10 cellular contexts compared by ENCODE assay signal in the genomic region with DNA sequence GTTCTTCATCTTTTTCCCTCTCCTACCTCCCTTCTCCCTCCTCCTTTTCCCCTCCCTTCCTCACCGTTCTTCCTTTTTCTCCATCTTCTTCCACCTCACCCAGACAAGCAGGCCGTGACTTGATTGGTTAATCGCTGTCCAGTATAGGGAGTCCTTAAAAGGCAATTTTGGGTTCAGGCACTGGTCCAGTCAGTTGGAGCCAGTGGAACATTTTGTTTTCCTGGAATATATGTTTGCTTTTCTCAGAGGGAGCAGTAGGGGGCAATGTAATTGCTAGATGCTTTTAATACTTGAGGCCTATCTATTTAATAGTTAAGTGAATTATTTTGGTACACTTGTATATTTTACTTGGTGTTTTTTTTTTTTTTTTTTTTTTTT. TPM values are rescaled to one million over a fixed set of nuclear protein-coding genes. Genes with fewer than 3 reads are reported as not detected.
DNase-seq lines count a peak whose midpoint lies in the region; ATAC-seq, FAIRE-seq and TF ChIP-seq lines count a peak whose summit lies in the region.
"Had no signal": no experiment of that assay in that cellular context is flagged by ENCODE, and none has a peak within 500 bp of the region (broad histone marks: within the 10 kb centered on the region; RNA-seq: fewer than 3 reads in every experiment).

No MANE protein-coding gene starts in this region.

- peaks cover 29% of the 10 kb centered on the region for H3K36me3 ChIP-seq in DOHH2 (ENCODE audit: control insufficient read depth, low read length)
- 0 out of 3 replicates have a peak, but pooled peaks cover 2% of the 10 kb centered on the region for H3K36me3 ChIP-seq in K562 (ENCODE audit: control insufficient read depth, insufficient read depth, low read length)
- peaks cover 44% of the 10 kb centered on the region for H3K36me3 ChIP-seq in lower lobe of right lung
- no peaks in the 10 kb centered on the region for H3K36me3 ChIP-seq in testis (ENCODE audit: low read depth, missing control alignments)

- DNase-seq in LNCaP clone FGC (ENCODE audit: low read depth) (peak; percentile 79), K562 (ENCODE audit: extremely low read depth in 1 of 4, low spot score in 3 of 4) (no peak), iris pigment epithelial cell (ENCODE audit: low read depth) (peak; percentile 23), lower lobe of right lung (no peak), testis (no peak)
- DNase-seq in stimulated activated CD4-positive, alpha-beta T cell treated with anti-CD3 and anti-CD28 coated beads, Interleukin-2, amount 100 ng/mL, for 24 hours: no peak
- DNase-seq: NCI-H187, right cardiac atrium had no signal

- no peak overlapping the region for H3K4me2 ChIP-seq in DOHH2 (ENCODE audit: low read length)
- H3K4me2 ChIP-seq in K562 (ENCODE audit: insufficient read depth, low read length): no peak overlapping the region

- H3K4me3 ChIP-seq in DOHH2 (ENCODE audit: low read length): no peak overlapping the region
- no peak overlapping the region for H3K4me3 ChIP-seq in LNCaP clone FGC (ENCODE audit: low read depth, low read length)
- H3K4me3 ChIP-seq in K562: no peak overlapping the region
- H3K4me3 ChIP-seq in lower lobe of right lung: no peak overlapping the region
- no peak overlapping the region for H3K4me3 ChIP-seq in testis

- no peaks in the 10 kb centered on the region for H3K9me2 ChIP-seq in DOHH2 (replicated peaks; ENCODE audit: control insufficient read depth, low read length)

- intact Hi-C loops in K562 (cut with micrococcal nuclease): no loop called here
- intact Hi-C loops in lower lobe of right lung (cut with DNase I): no loop called here
- intact Hi-C loops in testis (cut with DNase I; ENCODE audit: low total_unique reads): no loop called here

- TF ChIP-seq RAD21 in K562 (CRISPR knock-in tag; conservative IDR thresholded peaks at IDR 0.05 in 1 of 2, IDR thresholded peaks at IDR 0.05 in 1 of 2): no peak

- no peaks in the 10 kb centered on the region for H3F3A ChIP-seq in DOHH2 (ENCODE audit: control insufficient read depth, insufficient read depth)

- FAIRE-seq in K562 (lab: Jason Lieb, UNC): no peak

- POLR2A ChIA-PET in K562 (lab: Yijun Ruan, JAX): no interaction called here

- H4K20me1 ChIP-seq in DOHH2 (ENCODE audit: control insufficient read depth, insufficient read depth, low read depth, low read length): no peaks in the 10 kb centered on the region
- no peaks in the 10 kb centered on the region for H4K20me1 ChIP-seq in K562 (replicated peaks; ENCODE audit: control insufficient read depth, insufficient read depth, low read length)

- H3K9me1 ChIP-seq in K562 (ENCODE audit: control insufficient read depth, insufficient read depth, low read length): no peaks in the 10 kb centered on the region

- ATAC-seq in K562 (no peak), lower lobe of right lung (no peak), HG02588 (IDR thresholded peaks at IDR 0.05; ENCODE audit: unreplicated experiment) (no peak)
- ATAC-seq: right cardiac atrium had no signal

- no peaks in the 10 kb centered on the region for H3K4me1 ChIP-seq in DOHH2 (ENCODE audit: control insufficient read depth, low read length)
- H3K4me1 ChIP-seq in K562 (replicated peaks in 1 of 2; ENCODE audit: control insufficient read depth in 2 of 2, insufficient read depth in 2 of 2, low read length in 2 of 2): no peaks in the 10 kb centered on the region
- peaks cover 8% of the 10 kb centered on the region for H3K4me1 ChIP-seq in lower lobe of right lung
- no peaks in the 10 kb centered on the region for H3K4me1 ChIP-seq in testis

- CTCF ChIA-PET in K562 (lab: Yijun Ruan, JAX; ENCODE audit: low intra/inter-chr PET ratio): interaction anchor here (0.6 kb wide), 1 partner anchor 163 kb away, joined by 5 read pairs; the partner anchor contains the start of gene MRO

- H3K79me2 ChIP-seq in DOHH2 (ENCODE audit: control insufficient read depth, low read length) (peaks cover 5% of the 10 kb centered on the region), K562 (ENCODE audit: control insufficient read depth, insufficient read depth, low read length) (no peaks in the 10 kb centered on the region)

- H2AFZ ChIP-seq in K562 (ENCODE audit: low read depth, low read length): no peak overlapping the region

- 88% methylated on average over 2 of the region's 3 CpGs for WGBS in K562 (ENCODE audit: insufficient coverage, low coverage, missing lambda C conversion rate)
- WGBS in testis, 2 donors: 95 to 96% methylated on average over 3 of the region's 3 CpGs

- no peak overlapping the region for H3K27ac ChIP-seq in DOHH2 (ENCODE audit: low read depth, low read length)
- H3K27ac ChIP-seq in K562 (ENCODE audit: extremely low read depth, low read depth, low read length): no peak overlapping the region
- H3K27ac ChIP-seq in lower lobe of right lung: no peak overlapping the region
- H3K27ac ChIP-seq in testis: no peak overlapping the region

- TF ChIP-seq POLR2A in K562 (conservative IDR thresholded peaks at IDR 0.05) (no peak), testis (IDR thresholded peaks at IDR 0.05) (no peak)

- H3K9me3 ChIP-seq in DOHH2 (ENCODE audit: control insufficient read depth, insufficient read depth, low read length) (0 out of 2 replicates have a peak, but pooled peaks cover under 1% of the 10 kb centered on the region), K562 (replicated peaks; ENCODE audit: control insufficient read depth, insufficient read depth, low read depth, low read length) (no peaks in the 10 kb centered on the region), lower lobe of right lung (no peaks in the 10 kb centered on the region), testis (no peaks in the 10 kb centered on the region)

- TF ChIP-seq CTCF in DOHH2 (IDR thresholded peaks at IDR 0.05; ENCODE audit: low read depth, low read length, poor library complexity, severe bottlenecking) (peak; percentile 29), LNCaP clone FGC (IDR thresholded peaks at IDR 0.05; ENCODE audit: control insufficient read depth, extremely low read depth, insufficient read depth) (peak; percentile 29; the same call in 1 of the 2 replicates), K562 (IDR thresholded peaks at IDR 0.05 in 2 of 3, conservative IDR thresholded peaks at IDR 0.05 in 1 of 3; ENCODE audit: insufficient read depth in 2 of 3, low read depth in 1 of 3, low read length in 3 of 3) (peak in 1 of 3 experiments; percentile 32; a peak in 2 of 6 replicates), lower lobe of right lung (IDR thresholded peaks at IDR 0.05) (no peak), testis (IDR thresholded peaks at IDR 0.05) (no peak)

- no peak for TF ChIP-seq EP300 in K562 (IDR thresholded peaks at IDR 0.05; ENCODE audit: low read length)

- H3K9ac ChIP-seq in K562 (ENCODE audit: insufficient read depth in 1 of 2, low read depth in 2 of 2, low read length in 2 of 2): no peak overlapping the region

- in situ Hi-C loops in K562 (cut with MboI): no loop called here

- no peaks in the 10 kb centered on the region for H3K27me3 ChIP-seq in DOHH2 (ENCODE audit: control insufficient read depth, low read length)
- H3K27me3 ChIP-seq in K562 (ENCODE audit: control insufficient read depth in 2 of 2, insufficient read depth in 2 of 2, low read length in 2 of 2): no peaks in the 10 kb centered on the region
- H3K27me3 ChIP-seq in lower lobe of right lung (ENCODE audit: low read depth): no peaks in the 10 kb centered on the region
- no peaks in the 10 kb centered on the region for H3K27me3 ChIP-seq in testis

- no TSS peak for BruUV-seq in K562 (replicated peaks; lab: Mats Ljungman, UMichigan)

RNA-seq across cellular contexts. Expression of gene ELAC1, which starts 15.0 kb away (rescaled TPM):
- total RNA-seq in K562 (2011; cell fraction: chromatin; rRNA removed; ENCODE audit: low replicate concordance): 7.9 and 9.7 TPM in 2 replicates
- 6.7 and 7.7 TPM in 2 replicates for total RNA-seq in K562 (2011; cell fraction: nucleolus; rRNA removed)
- 14.0 and 20.2 TPM in 2 replicates for total RNA-seq in K562 (2011; cell fraction: nucleoplasm; rRNA removed)
- 3.3 and 5.3 TPM in 2 replicates for total RNA-seq in K562 (2014; rRNA removed)
- 4.5 and 6.1 TPM in 2 replicates for total RNA-seq in K562 (2014; rRNA removed; fragmentation: Illumina TruSeq; extraction: Trizol)
- 4.9 and 5.4 TPM in 2 replicates for total RNA-seq in K562 (2015; rRNA removed; fragmentation: Illumina TruSeq; extraction: Trizol)
- total RNA-seq in K562 (2021): 4.0 and 5.1 TPM in 2 replicates
- 4.3 and 5.0 TPM in 2 replicates for polyA plus RNA-seq in K562 (2011; rRNA removed)
- 2.4 and 3.0 TPM in 2 replicates for polyA plus RNA-seq in K562 (2011; cell fraction: cytosol; rRNA removed)
- polyA plus RNA-seq in K562 (2011; cell fraction: nucleus; rRNA removed): 3.4 and 5.1 TPM in 2 replicates
- polyA plus RNA-seq in K562 (2012): 4.7 and 4.8 TPM in 2 replicates
- polyA plus RNA-seq in K562 (2014; fragmentation: Illumina TruSeq; extraction: Trizol): 6.5 and 7.5 TPM in 2 replicates
- 1 to 10 TPM; 3.7 to 4.6 TPM for polyA plus RNA-seq in K562 (2014; fragmentation: Nextera tagmentation; extraction: Ambion mirVana)
- 5.2 and 7.7 TPM in 2 replicates for polyA plus RNA-seq in K562 (2014; rRNA removed)
- 8.4 and 10.2 TPM in 2 replicates for polyA minus RNA-seq in K562 (2011; rRNA and poly(A)+ RNA removed)
- polyA minus RNA-seq in K562 (2011; cell fraction: cytosol; rRNA and poly(A)+ RNA removed): 1.6 and 1.8 TPM in 2 replicates
- 9.8 and 15.1 TPM in 2 replicates for polyA minus RNA-seq in K562 (2011; cell fraction: nucleus; rRNA and poly(A)+ RNA removed)
- 7.7 TPM for total RNA-seq in lower lobe of right lung
- total RNA-seq in testis: 10 to 100 TPM; 12.0 to 16.9 TPM
- 13.4 TPM for polyA plus RNA-seq in testis (ENCODE audit: insufficient read depth, low read depth, low replicate concordance)

RNA-seq across cellular contexts. Expression of gene SMAD4, which starts 47.2 kb away (rescaled TPM):
- total RNA-seq in K562 (2011; cell fraction: chromatin; rRNA removed; ENCODE audit: low replicate concordance): 32.8 and 90.7 TPM in 2 replicates
- total RNA-seq in K562 (2011; cell fraction: nucleolus; rRNA removed): 10.2 and 13.8 TPM in 2 replicates
- 41.1 and 72.5 TPM in 2 replicates for total RNA-seq in K562 (2011; cell fraction: nucleoplasm; rRNA removed)
- total RNA-seq in K562 (2014; rRNA removed) (40.7 and 41.0 TPM in 2 replicates), K562 (2014; rRNA removed; fragmentation: Illumina TruSeq; extraction: Trizol) (51.6 and 55.5 TPM in 2 replicates), K562 (2015; rRNA removed; fragmentation: Illumina TruSeq; extraction: Trizol) (31.1 and 32.8 TPM in 2 replicates), K562 (2021) (45.4 and 49.6 TPM in 2 replicates), lower lobe of right lung (97.8 TPM), testis (100 to 1,000 TPM; 198 to 270 TPM)
- polyA plus RNA-seq in K562 (2011; rRNA removed) (55.0 and 69.3 TPM in 2 replicates), K562 (2014; fragmentation: Illumina TruSeq; extraction: Trizol) (34.6 and 39.4 TPM in 2 replicates), K562 (2014; fragmentation: Nextera tagmentation; extraction: Ambion mirVana) (1 to 10 TPM; 5.7 to 7.1 TPM), K562 (2014; rRNA removed) (10.9 and 19.8 TPM in 2 replicates), testis (ENCODE audit: insufficient read depth, low read depth, low replicate concordance) (91.0 TPM)
- polyA plus RNA-seq in K562 (2011; cell fraction: cytosol; rRNA removed): 28.1 and 32.9 TPM in 2 replicates
- polyA plus RNA-seq in K562 (2011; cell fraction: nucleus; rRNA removed): 40.4 and 42.8 TPM in 2 replicates
- 24.4 and 33.8 TPM in 2 replicates for polyA plus RNA-seq in K562 (2012)
- polyA minus RNA-seq in K562 (2011; rRNA and poly(A)+ RNA removed): 101 and 139 TPM in 2 replicates
- 33.4 and 37.4 TPM in 2 replicates for polyA minus RNA-seq in K562 (2011; cell fraction: cytosol; rRNA and poly(A)+ RNA removed)
- 15.1 and 21.7 TPM in 2 replicates for polyA minus RNA-seq in K562 (2011; cell fraction: nucleus; rRNA and poly(A)+ RNA removed)

Comparison
In these comparisons a context has a peak if more than half of its experiments do, and no peak if none do; other contexts are left out.
1. CTCF ChIP-seq: peak in DOHH2 (single experiment) and LNCaP clone FGC (single experiment); none in lower lobe of right lung (single experiment) and testis (0 of 3).
2. DNase-seq: peak in LNCaP clone FGC (single experiment) and iris pigment epithelial cell (single experiment); none in K562 (0 of 4), lower lobe of right lung (single experiment), testis (single experiment) and stimulated activated CD4-positive, alpha-beta T cell treated with anti-CD3 and anti-CD28 coated beads, Interleukin-2, amount 100 ng/mL, for 24 hours (0 of 2).